1 cellular context compared by ENCODE assay signal in genomic region chr19:4816388-4817165, GRCh38.
TF ChIP-seq lines count a peak whose summit lies in the region.

No MANE protein-coding gene starts in this region.

TF ChIP-seq in H1, 55 proteins besides CTCF, POLR2A, EP300 and RAD21:
- TF ChIP-seq KDM5A (IDR thresholded peaks at IDR 0.05; ENCODE audit: low read length), result no peak
- no peak for TF ChIP-seq ATF2 (IDR thresholded peaks at IDR 0.05; ENCODE audit: low read length)
- peak; percentile 21; the same call in 1 of the 2 replicates for TF ChIP-seq MAX (IDR thresholded peaks at IDR 0.05)
- TF ChIP-seq E2F6 (IDR thresholded peaks at IDR 0.05), result peak; percentile 14; the same call in 1 of the 2 replicates
